Comparison of ENCODE assay signal across 8 cellular contexts in genomic region chr7:105015631-105015965, GRCh38. TPM values are rescaled to one million over a fixed set of nuclear protein-coding genes. Genes with fewer than 3 reads are reported as not detected.
DNase-seq lines count a peak whose midpoint lies in the region; ATAC-seq and TF ChIP-seq lines count a peak whose summit lies in the region.

No MANE protein-coding gene starts in this region.

- peak; percentile 50 for DNase-seq in CD1c-positive myeloid dendritic cell (ENCODE audit: extremely low spot score)
- peak in 1 of 2 experiments; percentile 46 for DNase-seq in SJSA1 (ENCODE audit: low read depth in 1 of 2, low spot score in 2 of 2)
- peak in 2 of 10 donors; percentile 43 to 48 for DNase-seq in dorsolateral prefrontal cortex
- DNase-seq in midbrain (lab: John Stamatoyannopoulos, UW), result peak; percentile 72
- DNase-seq in uterus, result no peak
- no peak for DNase-seq in HPDE6-E6E7 (ENCODE audit: extremely low spot score)

- H3K4me1 ChIP-seq in HEK293 (ENCODE audit: control insufficient read depth, insufficient read depth, low read length) (peaks cover 11% of the 10 kb centered on the region), SJSA1 (replicated peaks) (peaks cover 23% of the 10 kb centered on the region), uterus (peaks cover 0 to 4% of the 10 kb centered on the region in 2 donors)

- H3K9me3 ChIP-seq in HEK293 (ENCODE audit: control insufficient read depth, insufficient read depth, low read depth, low read length), result no peaks in the 10 kb centered on the region
- H3K9me3 ChIP-seq in SJSA1 (replicated peaks), result no peaks in the 10 kb centered on the region
- no peaks in the 10 kb centered on the region for H3K9me3 ChIP-seq in uterus

- POLR2A ChIA-PET in HEK293 (lab: Yijun Ruan, JAX), result interaction anchor here (0.6 to 8.1 kb wide), 4 partner anchors 10 to 275 kb away, joined by 5 to 92 read pairs (median 17); no protein-coding TSS in a partner anchor

- CTCF ChIA-PET in HEK293 (lab: Yijun Ruan, JAX), result interaction anchor here (0.6 to 2.4 kb wide), 5 partner anchors 9 to 1089 kb away, joined by 3 to 12 read pairs (median 4); no protein-coding TSS in a partner anchor

- H3K36me3 ChIP-seq in HEK293 (ENCODE audit: control insufficient read depth in 2 of 2, insufficient read depth in 1 of 2, low read length in 2 of 2) (peaks cover 0 to 3% of the 10 kb centered on the region in 2 experiments; a peak in 1 of 3 replicates), SJSA1 (peaks cover 21% of the 10 kb centered on the region), uterus (no peaks in the 10 kb centered on the region)

- TF ChIP-seq POLR2A in uterus (IDR thresholded peaks at IDR 0.05), result no peak

- H3K27me3 ChIP-seq in SJSA1 (replicated peaks), result no peaks in the 10 kb centered on the region
- no peaks in the 10 kb centered on the region for H3K27me3 ChIP-seq in dorsolateral prefrontal cortex
- H3K27me3 ChIP-seq in uterus, result no peaks in the 10 kb centered on the region

- H3K27ac ChIP-seq in HEK293 (ENCODE audit: extremely low read depth, low read depth, low read length), result peak overlapping the region; percentile 97; the same call in 1 of the 2 replicates
- H3K27ac ChIP-seq in SJSA1, result peak overlapping the region; percentile 100
- H3K27ac ChIP-seq in dorsolateral prefrontal cortex, result peak overlapping the region; percentile 99 to 100 (median 100)
- H3K27ac ChIP-seq in uterus, result peak overlapping the region; percentile 99 to 100

- no peak for ATAC-seq in HG02981 (IDR thresholded peaks at IDR 0.05; ENCODE audit: unreplicated experiment)

- TF ChIP-seq CTCF in HEK293 (tag by site-specific recombination; IDR thresholded peaks at IDR 0.05) (no peak), dorsolateral prefrontal cortex (IDR thresholded peaks at IDR 0.05 in 54 of 56, conservative IDR thresholded peaks at IDR 0.05 in 2 of 56; ENCODE audit: low read depth in 1 of 56, partially characterized antibody in 56 of 56) (peak in 3 of 56 donors; percentile 2 to 14 (median 14)), uterus (IDR thresholded peaks at IDR 0.05) (no peak)

- intact Hi-C loops in dorsolateral prefrontal cortex (cut with DNase I), result loop anchor here (10.0 kb wide), 4 partner anchors 89 to 319 kb away; no protein-coding TSS in a partner anchor
- intact Hi-C loops in uterus (cut with DNase I; ENCODE audit: low total_unique reads), result no loop called here

- H3K4me3 ChIP-seq in HEK293 (ENCODE audit: low read depth, low read length) (peak overlapping the region; percentile 97), SJSA1 (peak overlapping the region; percentile 71), dorsolateral prefrontal cortex (peak overlapping the region; percentile 69 to 99 (median 92)), uterus (peak overlapping the region; percentile 97 to 99)

TF ChIP-seq in HEK293, 187 proteins besides CTCF, POLR2A, EP300 and RAD21:
- TF ChIP-seq ZNF416 (tag by site-specific recombination; IDR thresholded peaks at IDR 0.05) (no peak), ZNF561 (tag by site-specific recombination; IDR thresholded peaks at IDR 0.05; ENCODE audit: borderline replicate concordance) (peak; percentile 52; the same call in 1 of the 2 replicates), PATZ1 (tag by site-specific recombination; IDR thresholded peaks at IDR 0.05) (no peak), PRDM4 (tag by site-specific recombination; IDR thresholded peaks at IDR 0.05) (0 out of 2 replicates have a peak, but pooled peaks have one; percentile 40), IKZF3 (tag by site-specific recombination; IDR thresholded peaks at IDR 0.05) (0 out of 2 replicates have a peak, but pooled peaks have one; percentile 32), ZNF660 (tag by site-specific recombination; IDR thresholded peaks at IDR 0.05) (0 out of 2 replicates have a peak, but pooled peaks have one; percentile 14), ZBTB21 (tag by site-specific recombination; IDR thresholded peaks at IDR 0.05) (no peak)
- TF ChIP-seq, protein P1, sequence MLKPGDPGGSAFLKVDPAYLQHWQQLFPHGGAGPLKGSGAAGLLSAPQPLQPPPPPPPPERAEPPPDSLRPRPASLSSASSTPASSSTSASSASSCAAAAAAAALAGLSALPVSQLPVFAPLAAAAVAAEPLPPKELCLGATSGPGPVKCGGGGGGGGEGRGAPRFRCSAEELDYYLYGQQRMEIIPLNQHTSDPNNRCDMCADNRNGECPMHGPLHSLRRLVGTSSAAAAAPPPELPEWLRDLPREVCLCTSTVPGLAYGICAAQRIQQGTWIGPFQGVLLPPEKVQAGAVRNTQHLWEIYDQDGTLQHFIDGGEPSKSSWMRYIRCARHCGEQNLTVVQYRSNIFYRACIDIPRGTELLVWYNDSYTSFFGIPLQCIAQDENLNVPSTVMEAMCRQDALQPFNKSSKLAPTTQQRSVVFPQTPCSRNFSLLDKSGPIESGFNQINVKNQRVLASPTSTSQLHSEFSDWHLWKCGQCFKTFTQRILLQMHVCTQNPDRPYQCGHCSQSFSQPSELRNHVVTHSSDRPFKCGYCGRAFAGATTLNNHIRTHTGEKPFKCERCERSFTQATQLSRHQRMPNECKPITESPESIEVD (tag by site-specific recombination; IDR thresholded peaks at IDR 0.05), result peak; percentile 94
- TF ChIP-seq, protein P2, sequence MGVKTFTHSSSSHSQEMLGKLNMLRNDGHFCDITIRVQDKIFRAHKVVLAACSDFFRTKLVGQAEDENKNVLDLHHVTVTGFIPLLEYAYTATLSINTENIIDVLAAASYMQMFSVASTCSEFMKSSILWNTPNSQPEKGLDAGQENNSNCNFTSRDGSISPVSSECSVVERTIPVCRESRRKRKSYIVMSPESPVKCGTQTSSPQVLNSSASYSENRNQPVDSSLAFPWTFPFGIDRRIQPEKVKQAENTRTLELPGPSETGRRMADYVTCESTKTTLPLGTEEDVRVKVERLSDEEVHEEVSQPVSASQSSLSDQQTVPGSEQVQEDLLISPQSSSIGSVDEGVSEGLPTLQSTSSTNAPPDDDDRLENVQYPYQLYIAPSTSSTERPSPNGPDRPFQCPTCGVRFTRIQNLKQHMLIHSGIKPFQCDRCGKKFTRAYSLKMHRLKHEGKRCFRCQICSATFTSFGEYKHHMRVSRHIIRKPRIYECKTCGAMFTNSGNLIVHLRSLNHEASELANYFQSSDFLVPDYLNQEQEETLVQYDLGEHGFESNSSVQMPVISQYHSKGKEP (tag by site-specific recombination; IDR thresholded peaks at IDR 0.05), result peak; percentile 57; the same call in 1 of the 2 replicates
- TF ChIP-seq, protein P3, sequence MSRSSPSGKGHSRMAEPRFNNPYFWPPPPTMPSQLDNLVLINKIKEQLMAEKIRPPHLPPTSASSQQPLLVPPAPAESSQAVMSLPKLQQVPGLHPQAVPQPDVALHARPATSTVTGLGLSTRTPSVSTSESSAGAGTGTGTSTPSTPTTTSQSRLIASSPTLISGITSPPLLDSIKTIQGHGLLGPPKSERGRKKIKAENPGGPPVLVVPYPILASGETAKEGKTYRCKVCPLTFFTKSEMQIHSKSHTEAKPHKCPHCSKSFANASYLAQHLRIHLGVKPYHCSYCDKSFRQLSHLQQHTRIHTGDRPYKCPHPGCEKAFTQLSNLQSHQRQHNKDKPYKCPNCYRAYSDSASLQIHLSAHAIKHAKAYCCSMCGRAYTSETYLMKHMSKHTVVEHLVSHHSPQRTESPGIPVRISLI (tag by site-specific recombination; IDR thresholded peaks at IDR 0.05), result peak; percentile 59; the same call in 1 of the 2 replicates

RNA-seq across cellular contexts. Expression of gene KMT2E, which starts 1.6 kb away (rescaled TPM):
- total RNA-seq in SJSA1 (2014; rRNA removed; shearing (Covaris generic)), result 21.8 and 32.2 TPM in 2 replicates
- 100 to 1,000 TPM; 106 to 165 (median 137) TPM for total RNA-seq in dorsolateral prefrontal cortex
- 100 to 1,000 TPM in 3 of 4 donors, 10 to 100 TPM in 1; 61.5 to 208 (median 148) TPM for total RNA-seq in uterus

Comparison
In these comparisons a context has a peak if more than half of its experiments do, and no peak if none do; other contexts are left out.
1. DNase-seq: peak in CD1c-positive myeloid dendritic cell (single experiment) and midbrain (single experiment); none in uterus (0 of 2) and HPDE6-E6E7 (single experiment).
2. Peak in every context shown above with its lines, with median percentiles within 50 percentile points of each other: H3K27ac ChIP-seq and H3K4me3 ChIP-seq.